Comparison of ENCODE assay signal across 21 cellular contexts in the genomic region with DNA sequence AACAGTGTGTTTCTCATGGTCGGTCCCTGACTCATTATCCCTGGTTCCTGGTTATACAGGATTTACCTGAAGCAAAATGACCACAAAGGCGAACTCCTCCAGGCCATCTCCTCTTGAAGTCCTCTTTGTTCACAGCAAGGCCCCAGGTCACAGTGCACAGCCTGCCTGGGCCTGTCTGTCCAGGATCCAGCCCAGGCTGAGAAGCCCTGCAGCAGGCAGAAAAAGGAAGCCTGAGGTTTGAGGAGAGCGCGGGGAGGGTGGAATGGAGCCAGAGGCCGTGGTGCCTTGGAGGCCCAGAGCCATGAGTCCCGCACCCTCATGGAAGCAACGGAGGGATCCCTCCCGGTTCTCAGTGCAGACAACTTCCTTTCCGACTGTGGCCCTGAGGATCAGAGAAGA.
DNase-seq lines count a peak whose midpoint lies in the region; ATAC-seq and TF ChIP-seq lines count a peak whose summit lies in the region.
"Had no signal": no experiment of that assay in that cellular context is flagged by ENCODE, and none has a peak within 500 bp of the region (broad histone marks: within the 10 kb centered on the region; RNA-seq: fewer than 3 reads in every experiment).

No MANE protein-coding gene starts in this region.

- H3K4me1 ChIP-seq in foreskin keratinocyte (peaks cover 18% of the 10 kb centered on the region), uterus (peaks cover 0 to 12% of the 10 kb centered on the region in 2 donors)

- no peaks in the 10 kb centered on the region for H3K36me3 Mint-ChIP-seq in activated CD8-positive, alpha-beta T cell treated with anti-CD3 and anti-CD28 coated beads, Interleukin-2, amount 10 ng/mL, durations not matched to agents 7 days and 5 days (ENCODE audit: low read depth)
- H3K36me3 Mint-ChIP-seq: activated naive CD4-positive, alpha-beta T cell treated with anti-CD3 and anti-CD28 coated beads, Interleukin-2, amount 10 ng/mL, durations not matched to agents 7 days and 5 days; stimulated activated effector memory CD8-positive, alpha-beta T cell treated with anti-CD3 and anti-CD28 coated beads, Interleukin-12 subunit alpha, Interleukin-12 subunit beta, amount 100 ng/mL, for 72 hours had no signal

- no peaks in the 10 kb centered on the region for H3K27me3 ChIP-seq in foreskin keratinocyte
- H3K27me3 ChIP-seq in uterus, result no peaks in the 10 kb centered on the region
- H3K27me3 ChIP-seq: ovary, tibial artery had no signal

- DNase-seq in NCI-H510A treated with DMSO at 0.1 percent for 48 hours (lab: John Stamatoyannopoulos, UW) (peak; percentile 30), NCI-H510A (lab: John Stamatoyannopoulos, UW) (no peak), SHP77 (lab: John Stamatoyannopoulos, UW) (peak; percentile 68 to 70), foreskin keratinocyte (peak; percentile 63 to 83), uterus (no peak)
- DNase-seq in effector CD4-positive, alpha-beta T cell, result no peak
- DNase-seq in activated CD8-positive, alpha-beta T cell treated with anti-CD3 and anti-CD28 coated beads, Interleukin-2, amount 10 ng/mL, durations not matched to agents 7 days and 5 days, result no peak
- DNase-seq: activated CD4-positive, alpha-beta T cell treated with anti-CD3 and anti-CD28 coated beads, Interleukin-2, amount 10 ng/mL, durations not matched to agents 24 days and 14 days; activated naive CD4-positive, alpha-beta T cell treated with anti-CD3 and anti-CD28 coated beads, Interleukin-2, amount 10 ng/mL, durations not matched to agents 7 days and 5 days; CD4-positive, alpha-beta T cell; MM.1S; mucosa of descending colon; NCI-H2107; NK-92 treated with Interleukin-12 subunit alpha and Interleukin-12 subunit beta, amount 100 ng/mL, for 24 hours; ovary; SIG-M5; T1000 had no signal

- H3K9me3 Mint-ChIP-seq in activated CD8-positive, alpha-beta T cell treated with anti-CD3 and anti-CD28 coated beads, Interleukin-2, amount 10 ng/mL, durations not matched to agents 7 days and 5 days (ENCODE audit: insufficient read depth), result no peaks in the 10 kb centered on the region
- H3K9me3 Mint-ChIP-seq: activated CD4-positive, alpha-beta T cell treated with anti-CD3 and anti-CD28 coated beads, Interleukin-2, amount 10 ng/mL, durations not matched to agents 24 days and 14 days; activated naive CD4-positive, alpha-beta T cell treated with anti-CD3 and anti-CD28 coated beads, Interleukin-2, amount 10 ng/mL, durations not matched to agents 7 days and 5 days; CD4-positive, alpha-beta T cell; stimulated activated effector memory CD8-positive, alpha-beta T cell treated with anti-CD3 and anti-CD28 coated beads, Interleukin-12 subunit alpha, Interleukin-12 subunit beta, amount 100 ng/mL, for 72 hours had no signal

- TF ChIP-seq POLR2A in uterus (IDR thresholded peaks at IDR 0.05), result no peak

- POLR2A ChIA-PET in activated CD8-positive, alpha-beta T cell treated with anti-CD3 and anti-CD28 coated beads, Interleukin-2, amount 10 ng/mL, durations not matched to agents 7 days and 5 days (lab: Charles Lee), result no interaction called here

- CTCF ChIA-PET in activated CD8-positive, alpha-beta T cell treated with anti-CD3 and anti-CD28 coated beads, Interleukin-2, amount 10 ng/mL, durations not matched to agents 7 days and 5 days (lab: Charles Lee), result interaction anchor here (0.6 to 0.9 kb wide), 2 partner anchors 93 to 159 kb away, joined by 3 read pairs; no protein-coding TSS in a partner anchor

- TF ChIP-seq CTCF in foreskin keratinocyte (conservative IDR thresholded peaks at IDR 0.05) (no peak), uterus (IDR thresholded peaks at IDR 0.05) (no peak)

- no peak overlapping the region for H3K4me3 ChIP-seq in uterus
- H3K4me3 ChIP-seq: mucosa of descending colon, ovary, skin epidermis, tibial artery had no signal

- ATAC-seq in foreskin keratinocyte (peak; percentile 66), HG02763 (IDR thresholded peaks at IDR 0.05; ENCODE audit: unreplicated experiment) (no peak)
- no peak for ATAC-seq in activated CD8-positive, alpha-beta T cell treated with anti-CD3 and anti-CD28 coated beads, Interleukin-2, amount 10 ng/mL, durations not matched to agents 7 days and 5 days
- ATAC-seq: mucosa of descending colon; stimulated activated effector memory CD8-positive, alpha-beta T cell treated with anti-CD3 and anti-CD28 coated beads, Interleukin-12 subunit alpha, Interleukin-12 subunit beta, amount 100 ng/mL, for 72 hours had no signal

- H3K27me3 Mint-ChIP-seq in activated CD8-positive, alpha-beta T cell treated with anti-CD3 and anti-CD28 coated beads, Interleukin-2, amount 10 ng/mL, durations not matched to agents 7 days and 5 days (ENCODE audit: low read depth), result peaks cover 6% of the 10 kb centered on the region
- H3K27me3 Mint-ChIP-seq: CD4-positive, alpha-beta T cell had no signal

- H3K27ac ChIP-seq in foreskin keratinocyte (no peak overlapping the region), uterus (peak overlapping the region; percentile 44 to 62)
- H3K27ac ChIP-seq: ovary, tibial artery had no signal

- H3K4me3 Mint-ChIP-seq in activated CD8-positive, alpha-beta T cell treated with anti-CD3 and anti-CD28 coated beads, Interleukin-2, amount 10 ng/mL, durations not matched to agents 7 days and 5 days, result no peak overlapping the region
- H3K4me3 Mint-ChIP-seq: activated CD4-positive, alpha-beta T cell treated with anti-CD3 and anti-CD28 coated beads, Interleukin-2, amount 10 ng/mL, durations not matched to agents 24 days and 14 days; activated naive CD4-positive, alpha-beta T cell treated with anti-CD3 and anti-CD28 coated beads, Interleukin-2, amount 10 ng/mL, durations not matched to agents 7 days and 5 days; CD4-positive, alpha-beta T cell; stimulated activated effector memory CD8-positive, alpha-beta T cell treated with anti-CD3 and anti-CD28 coated beads, Interleukin-12 subunit alpha, Interleukin-12 subunit beta, amount 100 ng/mL, for 72 hours had no signal

- H3K36me3 ChIP-seq in uterus, result no peaks in the 10 kb centered on the region
- H3K36me3 ChIP-seq: ovary, tibial artery had no signal

- no peaks in the 10 kb centered on the region for H3K4me1 Mint-ChIP-seq in activated CD8-positive, alpha-beta T cell treated with anti-CD3 and anti-CD28 coated beads, Interleukin-2, amount 10 ng/mL, durations not matched to agents 7 days and 5 days (ENCODE audit: low read depth)
- H3K4me1 Mint-ChIP-seq: activated naive CD4-positive, alpha-beta T cell treated with anti-CD3 and anti-CD28 coated beads, Interleukin-2, amount 10 ng/mL, durations not matched to agents 7 days and 5 days; stimulated activated effector memory CD8-positive, alpha-beta T cell treated with anti-CD3 and anti-CD28 coated beads, Interleukin-12 subunit alpha, Interleukin-12 subunit beta, amount 100 ng/mL, for 72 hours had no signal

- intact Hi-C loops in uterus (cut with DNase I; ENCODE audit: low total_unique reads), result no loop called here

- no peak overlapping the region for H3K27ac Mint-ChIP-seq in activated CD8-positive, alpha-beta T cell treated with anti-CD3 and anti-CD28 coated beads, Interleukin-2, amount 10 ng/mL, durations not matched to agents 7 days and 5 days
- H3K27ac Mint-ChIP-seq: activated CD4-positive, alpha-beta T cell treated with anti-CD3 and anti-CD28 coated beads, Interleukin-2, amount 10 ng/mL, durations not matched to agents 24 days and 14 days; activated naive CD4-positive, alpha-beta T cell treated with anti-CD3 and anti-CD28 coated beads, Interleukin-2, amount 10 ng/mL, durations not matched to agents 7 days and 5 days; CD4-positive, alpha-beta T cell; stimulated activated effector memory CD8-positive, alpha-beta T cell treated with anti-CD3 and anti-CD28 coated beads, Interleukin-12 subunit alpha, Interleukin-12 subunit beta, amount 100 ng/mL, for 72 hours had no signal

- no peaks in the 10 kb centered on the region for H3K9me3 ChIP-seq in uterus
- H3K9me3 ChIP-seq: mucosa of descending colon, ovary, tibial artery had no signal

Comparison
In these comparisons a context has a peak if more than half of its experiments do, and no peak if none do; other contexts are left out.
1. DNase-seq: peak in NCI-H510A treated with DMSO at 0.1 percent for 48 hours (single experiment), SHP77 (2 of 2) and foreskin keratinocyte (2 of 2); none in NCI-H510A (single experiment), uterus (0 of 2), effector CD4-positive, alpha-beta T cell (single experiment) and activated CD8-positive, alpha-beta T cell treated with anti-CD3 and anti-CD28 coated beads, Interleukin-2, amount 10 ng/mL, durations not matched to agents 7 days and 5 days (single experiment).